8 cellular contexts compared by ENCODE assay signal in the genomic region with DNA sequence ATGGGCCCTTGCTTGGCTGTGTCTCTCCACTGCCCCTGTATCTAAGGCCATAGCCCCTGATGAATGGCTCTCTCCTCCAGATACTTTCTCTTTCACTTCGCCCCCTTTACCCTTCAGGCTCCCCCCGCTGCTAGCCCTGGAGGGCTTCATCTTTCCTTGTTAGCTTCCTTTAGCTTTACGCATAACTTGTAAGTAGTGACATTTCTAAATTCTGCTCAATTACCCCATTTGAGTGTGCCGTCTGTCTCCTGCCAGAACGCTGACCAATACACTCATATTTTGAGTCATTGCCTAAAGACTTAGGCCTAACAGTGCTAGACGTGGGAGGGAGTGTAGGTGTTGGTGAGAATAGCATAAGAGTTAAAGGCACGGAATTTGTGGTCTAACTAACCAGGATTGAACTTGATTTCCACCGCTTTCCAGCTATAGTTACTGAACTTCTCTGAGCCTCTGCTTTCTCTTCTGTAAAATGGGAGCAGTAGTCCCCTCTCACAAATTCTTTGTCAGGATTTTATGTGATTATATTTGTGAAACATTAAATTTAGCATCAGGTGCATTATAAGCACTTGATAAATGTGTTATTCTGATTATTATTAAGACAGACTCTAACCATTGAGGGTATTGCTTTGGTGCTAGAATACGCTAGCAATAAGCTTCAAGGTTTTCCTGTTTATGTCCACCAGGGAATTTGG.
DNase-seq lines count a peak whose midpoint lies in the region; ATAC-seq, FAIRE-seq and TF ChIP-seq lines count a peak whose summit lies in the region.

No MANE protein-coding gene starts in this region.

- peak overlapping the region; percentile 5 for H3K27ac Mint-ChIP-seq in activated naive CD4-positive, alpha-beta T cell treated with anti-CD3 and anti-CD28 coated beads for 36 hours
- no peak overlapping the region for H3K27ac Mint-ChIP-seq in activated naive CD4-positive, alpha-beta T cell treated with anti-CD3 and anti-CD28 coated beads, Interleukin-2, amount 10 ng/mL, durations not matched to agents 7 days and 5 days

- no peak for TF ChIP-seq POLR2A in K562 (conservative IDR thresholded peaks at IDR 0.05)

- peak overlapping the region; percentile 46 for H3K4me2 ChIP-seq in K562 (ENCODE audit: insufficient read depth, low read length)

- no peaks in the 10 kb centered on the region for H3K36me3 ChIP-seq in K562 (ENCODE audit: control insufficient read depth, insufficient read depth, low read length)
- H3K36me3 ChIP-seq in A673 (ENCODE audit: insufficient read depth, low read length, poor library complexity, severe bottlenecking) = no peaks in the 10 kb centered on the region

- 51% methylated on average over 8 of the region's 9 CpGs for WGBS in K562 (ENCODE audit: insufficient coverage, low coverage, missing lambda C conversion rate)

- no peak overlapping the region for H2AFZ ChIP-seq in K562 (ENCODE audit: low read depth, low read length)

- POLR2A ChIA-PET in K562 (lab: Yijun Ruan, JAX) = no interaction called here
- POLR2A ChIA-PET in A673 (lab: Charles Lee; ENCODE audit: low non-redundant PET) = no interaction called here

- H3K9me3 ChIP-seq in K562 (replicated peaks; ENCODE audit: control insufficient read depth, insufficient read depth, low read depth, low read length) (no peaks in the 10 kb centered on the region), A673 (ENCODE audit: low read depth, low read length, poor library complexity, severe bottlenecking) (no peaks in the 10 kb centered on the region)

- no peak for TF ChIP-seq EP300 in K562 (IDR thresholded peaks at IDR 0.05; ENCODE audit: low read length)

- no peaks in the 10 kb centered on the region for H3K27me3 Mint-ChIP-seq in activated naive CD4-positive, alpha-beta T cell treated with anti-CD3 and anti-CD28 coated beads for 36 hours (ENCODE audit: low read depth)
- peaks cover 23% of the 10 kb centered on the region for H3K27me3 Mint-ChIP-seq in activated naive CD4-positive, alpha-beta T cell treated with anti-CD3 and anti-CD28 coated beads, Interleukin-2, amount 10 ng/mL, durations not matched to agents 7 days and 5 days

- no TSS peak for BruUV-seq in K562 (replicated peaks; lab: Mats Ljungman, UMichigan)
- no TSS peak for BruUV-seq in A673 (replicated peaks; lab: Mats Ljungman, UMichigan)

- H3K79me2 ChIP-seq in K562 (ENCODE audit: control insufficient read depth, insufficient read depth, low read length) = no peaks in the 10 kb centered on the region

- intact Hi-C loops in activated naive CD4-positive, alpha-beta T cell treated with anti-CD3 and anti-CD28 coated beads for 36 hours (cut with micrococcal nuclease) = no loop called here
- intact Hi-C loops in K562 (cut with micrococcal nuclease) (no loop called here), A673 (cut with micrococcal nuclease; ENCODE audit: unreplicated experiment) (no loop called here)

- no peaks in the 10 kb centered on the region for H3K9me1 ChIP-seq in K562 (ENCODE audit: control insufficient read depth, insufficient read depth, low read length)

- H3K4me3 ChIP-seq in K562 (no peak overlapping the region), A673 (ENCODE audit: low read depth, low read length, poor library complexity, severe bottlenecking) (no peak overlapping the region)

- no peak overlapping the region for H3K9ac ChIP-seq in K562 (ENCODE audit: insufficient read depth in 1 of 2, low read depth in 2 of 2, low read length in 2 of 2)

- H3K4me1 Mint-ChIP-seq in activated naive CD4-positive, alpha-beta T cell treated with anti-CD3 and anti-CD28 coated beads for 36 hours (ENCODE audit: low read depth) = peaks cover 30% of the 10 kb centered on the region
- peaks cover 19% of the 10 kb centered on the region for H3K4me1 Mint-ChIP-seq in activated naive CD4-positive, alpha-beta T cell treated with anti-CD3 and anti-CD28 coated beads, Interleukin-2, amount 10 ng/mL, durations not matched to agents 7 days and 5 days

- CTCF ChIA-PET in activated naive CD4-positive, alpha-beta T cell treated with anti-CD3 and anti-CD28 coated beads for 36 hours (lab: Charles Lee) = interaction anchor here (1.1 to 1.5 kb wide), 4 partner anchors 39 to 414 kb away, joined by 3 to 5 read pairs (median 3); no protein-coding TSS in a partner anchor
- CTCF ChIA-PET in activated naive CD4-positive, alpha-beta T cell treated with anti-CD3 and anti-CD28 coated beads, Interleukin-2, amount 10 ng/mL, durations not matched to agents 7 days and 5 days (lab: Charles Lee) = interaction anchor here (0.9 to 1.1 kb wide), 4 partner anchors 17 to 181 kb away, joined by 3 to 4 read pairs (median 3); no protein-coding TSS in a partner anchor
- CTCF ChIA-PET in K562 (lab: Yijun Ruan, JAX; ENCODE audit: low intra/inter-chr PET ratio) = interaction anchor here (0.6 kb wide), 1 partner anchor 419 kb away, joined by 3 read pairs; no protein-coding TSS in a partner anchor
- CTCF ChIA-PET in A673 (lab: Charles Lee) = interaction anchor here (0.7 kb wide), 1 partner anchor 1006 kb away, joined by 4 read pairs; no protein-coding TSS in a partner anchor

- ATAC-seq in HG03439 (IDR thresholded peaks at IDR 0.05; ENCODE audit: unreplicated experiment) (peak; percentile 80), K562 (no peak), HG03469 (IDR thresholded peaks at IDR 0.05; ENCODE audit: unreplicated experiment) (no peak)

- in situ Hi-C loops in K562 (cut with MboI) = no loop called here

- no peak overlapping the region for H3K27ac ChIP-seq in K562 (ENCODE audit: extremely low read depth, low read depth, low read length)
- H3K27ac ChIP-seq in A673 (ENCODE audit: low read depth, low read length, poor library complexity, severe bottlenecking) = no peak overlapping the region

- H3K4me1 ChIP-seq in K562 (replicated peaks in 1 of 2; ENCODE audit: control insufficient read depth in 2 of 2, insufficient read depth in 2 of 2, low read length in 2 of 2) (no peaks in the 10 kb centered on the region), A673 (ENCODE audit: insufficient read depth, low read length, poor library complexity, severe bottlenecking) (peaks cover 35% of the 10 kb centered on the region)

- no peak for FAIRE-seq in K562 (lab: Jason Lieb, UNC)

- TF ChIP-seq CTCF in K562 (IDR thresholded peaks at IDR 0.05 in 2 of 3, conservative IDR thresholded peaks at IDR 0.05 in 1 of 3; ENCODE audit: insufficient read depth in 2 of 3, low read depth in 1 of 3, low read length in 3 of 3) (no peak), A673 (conservative IDR thresholded peaks at IDR 0.05; ENCODE audit: low read depth, low read length) (no peak)

- no peaks in the 10 kb centered on the region for H4K20me1 ChIP-seq in K562 (replicated peaks; ENCODE audit: control insufficient read depth, insufficient read depth, low read length)

- no peaks in the 10 kb centered on the region for H3K9me3 Mint-ChIP-seq in activated naive CD4-positive, alpha-beta T cell treated with anti-CD3 and anti-CD28 coated beads for 36 hours
- H3K9me3 Mint-ChIP-seq in activated naive CD4-positive, alpha-beta T cell treated with anti-CD3 and anti-CD28 coated beads, Interleukin-2, amount 10 ng/mL, durations not matched to agents 7 days and 5 days = no peaks in the 10 kb centered on the region

- no peak overlapping the region for H3K4me3 Mint-ChIP-seq in activated naive CD4-positive, alpha-beta T cell treated with anti-CD3 and anti-CD28 coated beads for 36 hours
- no peak overlapping the region for H3K4me3 Mint-ChIP-seq in activated naive CD4-positive, alpha-beta T cell treated with anti-CD3 and anti-CD28 coated beads, Interleukin-2, amount 10 ng/mL, durations not matched to agents 7 days and 5 days

- H3K27me3 ChIP-seq in K562 (ENCODE audit: control insufficient read depth in 2 of 2, insufficient read depth in 2 of 2, low read length in 2 of 2) = peaks cover 0 to 6% of the 10 kb centered on the region in 2 experiments; a peak in 1 of 5 replicates
- no peaks in the 10 kb centered on the region for H3K27me3 ChIP-seq in A673 (replicated peaks; ENCODE audit: insufficient read depth, low read depth, low read length, poor library complexity)

- TF ChIP-seq RAD21 in K562 (CRISPR knock-in tag; conservative IDR thresholded peaks at IDR 0.05 in 1 of 2, IDR thresholded peaks at IDR 0.05 in 1 of 2) = no peak

- no peaks in the 10 kb centered on the region for H3K36me3 Mint-ChIP-seq in activated naive CD4-positive, alpha-beta T cell treated with anti-CD3 and anti-CD28 coated beads for 36 hours (ENCODE audit: low read depth)
- no peaks in the 10 kb centered on the region for H3K36me3 Mint-ChIP-seq in activated naive CD4-positive, alpha-beta T cell treated with anti-CD3 and anti-CD28 coated beads, Interleukin-2, amount 10 ng/mL, durations not matched to agents 7 days and 5 days

- peak; percentile 46 for DNase-seq in activated naive CD4-positive, alpha-beta T cell treated with anti-CD3 and anti-CD28 coated beads for 36 hours
- DNase-seq in activated naive CD4-positive, alpha-beta T cell treated with anti-CD3 and anti-CD28 coated beads, Interleukin-2, amount 10 ng/mL, durations not matched to agents 7 days and 5 days = no peak
- DNase-seq in K562 (ENCODE audit: extremely low read depth in 1 of 4, low spot score in 3 of 4) = no peak
- DNase-seq in stimulated activated CD4-positive, alpha-beta T cell treated with anti-CD3 and anti-CD28 coated beads, Interleukin-15, amount 100 ng/mL, for 24 hours = peak; percentile 74
- DNase-seq in A673 (ENCODE audit: low spot score) = no peak
- no peak for DNase-seq in DMS153 (lab: John Stamatoyannopoulos, UW)

TF ChIP-seq in K562, 482 proteins besides CTCF, POLR2A, EP300 and RAD21:
- TF ChIP-seq RBM25 (IDR thresholded peaks at IDR 0.05; ENCODE audit: low read depth, low read length, severe bottlenecking) (peak; percentile 33), BCOR (IDR thresholded peaks at IDR 0.05) (peak; percentile 39; the same call in 1 of the 2 replicates), ZNF644 (tag; IDR thresholded peaks at IDR 0.05; ENCODE audit: low read depth) (no peak), MXI1 (IDR thresholded peaks at IDR 0.05; ENCODE audit: low read depth, low read length) (no peak), KDM1A (IDR thresholded peaks at IDR 0.05) (0 out of 4 replicates have a peak, but pooled peaks of 1 of the 2 experiments have one; percentile 18), EGR1 (conservative IDR thresholded peaks at IDR 0.05) (peak; percentile 47; the same call in 1 of the 2 replicates)

Comparison
In these comparisons a context has a peak if more than half of its experiments do, and no peak if none do; other contexts are left out.
1. DNase-seq: peak in activated naive CD4-positive, alpha-beta T cell treated with anti-CD3 and anti-CD28 coated beads for 36 hours (single experiment) and stimulated activated CD4-positive, alpha-beta T cell treated with anti-CD3 and anti-CD28 coated beads, Interleukin-15, amount 100 ng/mL, for 24 hours (single experiment); none in activated naive CD4-positive, alpha-beta T cell treated with anti-CD3 and anti-CD28 coated beads, Interleukin-2, amount 10 ng/mL, durations not matched to agents 7 days and 5 days (single experiment), K562 (0 of 4), A673 (single experiment) and DMS153 (single experiment).